31 cellular contexts compared by ENCODE assay signal in the genomic region with DNA sequence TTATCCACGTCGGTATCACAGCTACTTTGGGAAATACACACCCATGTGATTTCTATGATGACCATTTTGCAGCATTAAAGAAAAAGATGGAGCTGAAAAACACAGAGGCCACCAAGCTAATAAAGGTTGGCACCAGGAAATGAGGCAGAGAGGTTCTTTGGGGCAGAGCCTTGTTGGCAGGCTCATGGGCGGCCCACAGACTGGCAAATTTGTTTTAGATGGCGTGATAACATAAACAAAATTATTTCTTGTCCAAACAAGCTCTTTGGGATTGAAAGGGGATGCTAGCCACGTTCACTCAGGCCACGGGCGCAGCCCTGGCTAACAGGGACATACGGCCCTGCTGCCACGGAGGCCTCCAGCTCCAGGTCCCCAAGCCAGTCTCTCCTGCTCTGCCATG.
"Had no signal": no experiment of that assay in that cellular context is flagged by ENCODE, and none has a peak within 500 bp of the region (broad histone marks: within the 10 kb centered on the region; RNA-seq: fewer than 3 reads in every experiment).

No MANE protein-coding gene starts in this region.

- H3K36me3 ChIP-seq: adrenal gland, cardiac muscle cell, gastrocnemius medialis, pancreas, thyroid gland had no signal

- H3K4me1 ChIP-seq: body of pancreas, pancreas had no signal

- H3K9me3 ChIP-seq: adrenal gland, body of pancreas, gastrocnemius medialis, pancreas, psoas muscle, thyroid gland had no signal

- H3K27me3 Mint-ChIP-seq: activated CD4-positive, alpha-beta T cell treated with anti-CD3 and anti-CD28 coated beads for 36 hours; activated naive CD8-positive, alpha-beta T cell treated with anti-CD3 and anti-CD28 coated beads for 36 hours had no signal

- H3K4me3 ChIP-seq: adrenal gland, body of pancreas, cardiac muscle cell, coronary artery, dorsolateral prefrontal cortex, gastrocnemius medialis, hepatocyte, pancreas, psoas muscle, thyroid gland had no signal

- H3K27ac Mint-ChIP-seq: activated CD4-positive, alpha-beta T cell treated with anti-CD3 and anti-CD28 coated beads for 36 hours; activated naive CD4-positive, alpha-beta T cell treated with anti-CD3 and anti-CD28 coated beads for 36 hours; activated naive CD8-positive, alpha-beta T cell treated with anti-CD3 and anti-CD28 coated beads for 36 hours; activated T-cell treated with anti-CD3 and anti-CD28 coated beads, Interleukin-2, amount 50 U/mL, for 72 hours; naive B cell; nephron progenitor cell; T-cell had no signal

- H3K36me3 Mint-ChIP-seq: activated naive CD8-positive, alpha-beta T cell treated with anti-CD3 and anti-CD28 coated beads for 36 hours; mesothelial cell of epicardium; naive B cell; T-cell had no signal

- ATAC-seq: activated CD4-positive, alpha-beta T cell treated with anti-CD3 and anti-CD28 coated beads for 36 hours; activated T-cell treated with anti-CD3 and anti-CD28 coated beads, Interleukin-2, amount 50 U/mL, for 72 hours; body of pancreas; gastrocnemius medialis; left ventricle myocardium superior; pancreas; psoas muscle; stimulated activated naive CD8-positive, alpha-beta T cell treated with anti-CD3 and anti-CD28 coated beads, Interleukin-15, Interleukin-2, amounts not matched to agents 100 U/mL and 50 U/mL, for 24 hours; T-cell had no signal

- H3K27me3 ChIP-seq: adrenal gland, body of pancreas, cardiac muscle cell, dorsolateral prefrontal cortex, gastrocnemius medialis, hepatocyte, pancreas, thyroid gland had no signal

- H3K4me3 Mint-ChIP-seq: activated CD4-positive, alpha-beta T cell treated with anti-CD3 and anti-CD28 coated beads for 36 hours; activated naive CD4-positive, alpha-beta T cell treated with anti-CD3 and anti-CD28 coated beads for 36 hours; activated naive CD8-positive, alpha-beta T cell treated with anti-CD3 and anti-CD28 coated beads for 36 hours; activated T-cell treated with anti-CD3 and anti-CD28 coated beads, Interleukin-2, amount 50 U/mL, for 72 hours; mesothelial cell of epicardium; nephron progenitor cell; T-cell had no signal

- H3K9me3 Mint-ChIP-seq: activated naive CD4-positive, alpha-beta T cell treated with anti-CD3 and anti-CD28 coated beads for 36 hours; activated naive CD8-positive, alpha-beta T cell treated with anti-CD3 and anti-CD28 coated beads for 36 hours; activated T-cell treated with anti-CD3 and anti-CD28 coated beads, Interleukin-2, amount 50 U/mL, for 72 hours; mesothelial cell of epicardium; naive B cell; nephron progenitor cell; T-cell had no signal

- DNase-seq: activated CD4-positive, alpha-beta T cell treated with anti-CD3 and anti-CD28 coated beads for 36 hours; activated CD4-positive, alpha-beta T cell treated with anti-CD3 and anti-CD28 coated beads, Interleukin-2, amount 50 U/mL, for 4 hours; activated CD4-positive, CD25-positive, alpha-beta regulatory T cell; activated effector memory CD4-positive, alpha-beta T cell treated with anti-CD3 and anti-CD28 coated beads, Interleukin-2, amount 50 U/mL, for 16 hours; activated naive CD4-positive, alpha-beta T cell treated with anti-CD3 and anti-CD28 coated beads for 36 hours; activated naive CD8-positive, alpha-beta T cell treated with anti-CD3 and anti-CD28 coated beads for 36 hours; activated T-cell treated with anti-CD3 and anti-CD28 coated beads for 4 hours; activated T-cell treated with anti-CD3 and anti-CD28 coated beads, Interleukin-2, amount 50 U/mL, for 72 hours; adrenal gland; aorta; body of pancreas; cerebellar nuclear complex; dorsolateral prefrontal cortex; effector memory CD4-positive, alpha-beta T cell; erythroblast; gastrocnemius medialis; islet precursor cell; left ventricle myocardium superior; naive B cell; nephron progenitor cell; pancreas; stimulated activated CD4-positive, alpha-beta T cell treated with anti-CD3 and anti-CD28 coated beads, Interleukin-2, amount 100 ng/mL, for 48 hours; stimulated activated naive CD8-positive, alpha-beta T cell treated with anti-CD3 and anti-CD28 coated beads, Interleukin-15, Interleukin-2, amounts not matched to agents 100 U/mL and 50 U/mL, for 24 hours; substantia nigra; T-cell; thyroid gland had no signal

- H3K27ac ChIP-seq: body of pancreas, cardiac muscle cell, gastrocnemius medialis, pancreas, psoas muscle, thyroid gland had no signal
